In genomic region chr6:136567688-136568087, GRCh38 we compare ENCODE assay signal across 1 cellular context.
TF ChIP-seq lines count a peak whose summit lies in the region.

No MANE protein-coding gene starts in this region.

TF ChIP-seq in K562, 482 proteins besides CTCF, POLR2A, EP300 and RAD21 (continued from another document):
- TF ChIP-seq TOE1 (IDR thresholded peaks at IDR 0.05; ENCODE audit: borderline replicate concordance) (no peak), TOE1 (CRISPR knock-in tag; IDR thresholded peaks at IDR 0.05; ENCODE audit: borderline replicate concordance, low read depth) (no peak), PTTG1 (tag; IDR thresholded peaks at IDR 0.05; ENCODE audit: low read depth) (no peak), STAT5A (IDR thresholded peaks at IDR 0.05; ENCODE audit: borderline replicate concordance, low read length) (no peak), FOXM1 (IDR thresholded peaks at IDR 0.05; ENCODE audit: low read depth) (no peak), FOXM1 (CRISPR knock-in tag; IDR thresholded peaks at IDR 0.05; ENCODE audit: low read depth) (no peak), SMAD4 (CRISPR knock-in tag; conservative IDR thresholded peaks at IDR 0.05) (0 out of 2 replicates have a peak, but pooled peaks have one; percentile 15), GTF3C2 (IDR thresholded peaks at IDR 0.05; ENCODE audit: borderline replicate concordance, extremely low read depth, insufficient read length) (no peak), SOX6 (IDR thresholded peaks at IDR 0.05) (no peak), E2F3 (CRISPR knock-in tag; IDR thresholded peaks at IDR 0.05) (no peak), ZNF263 (CRISPR knock-in tag; IDR thresholded peaks at IDR 0.05; ENCODE audit: borderline replicate concordance) (no peak), TBP (optimal IDR thresholded peaks at IDR 0.05; ENCODE audit: low read depth, low read length) (no peak), ZSCAN29 (IDR thresholded peaks at IDR 0.05) (no peak), TEAD4 (IDR thresholded peaks at IDR 0.05; ENCODE audit: low read length) (no peak), TEAD4 (CRISPR knock-in tag; IDR thresholded peaks at IDR 0.05; ENCODE audit: borderline replicate concordance) (no peak), RREB1 (CRISPR knock-in tag; IDR thresholded peaks at IDR 0.05) (0 out of 2 replicates have a peak, but pooled peaks have one; percentile 63), NRF1 (conservative IDR thresholded peaks at IDR 0.05 in 1 of 2, IDR thresholded peaks at IDR 0.05 in 1 of 2) (peak; percentile 35 to 49; a peak in 3 of 4 replicates)
